Comparison of ENCODE assay signal across 15 cellular contexts in the genomic region with DNA sequence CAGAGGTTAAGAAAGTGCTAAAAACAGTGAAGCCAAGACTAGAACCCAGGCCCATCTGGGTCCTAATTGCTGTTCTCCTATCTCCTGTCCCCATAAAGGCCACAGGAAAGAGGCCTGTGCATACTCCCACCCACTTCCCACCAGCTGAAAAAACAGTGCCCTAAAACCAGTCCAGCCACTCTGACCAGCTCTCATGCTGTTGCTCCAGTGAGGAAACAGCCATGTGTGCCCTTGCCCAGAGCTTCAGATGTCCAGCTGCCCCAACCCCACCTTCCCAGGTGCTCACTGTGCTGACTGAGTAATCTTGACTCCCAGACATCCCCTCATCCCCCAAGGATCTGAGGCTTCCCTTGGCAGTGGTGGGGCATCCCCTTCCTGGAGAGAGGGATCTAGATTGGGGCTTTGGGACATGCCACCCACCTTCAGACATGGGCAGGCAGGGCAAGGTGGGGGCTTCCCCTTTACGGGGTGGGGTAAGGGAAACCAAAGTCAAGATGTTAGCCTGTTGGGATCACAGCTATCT. TPM values are rescaled to one million over a fixed set of nuclear protein-coding genes. Genes with fewer than 3 reads are reported as not detected.
"Had no signal": no experiment of that assay in that cellular context is flagged by ENCODE, and none has a peak within 500 bp of the region (broad histone marks: within the 10 kb centered on the region; RNA-seq: fewer than 3 reads in every experiment).

No MANE protein-coding gene starts in this region.

- H3K27ac ChIP-seq: thoracic aorta, uterus had no signal

- H3K27ac Mint-ChIP-seq: activated B cell treated with CpG ODN at 0.5 μM for 24 hours; activated CD4-positive, alpha-beta T cell treated with anti-CD3 and anti-CD28 coated beads, Interleukin-2, amount 10 ng/mL, durations not matched to agents 24 days and 14 days; activated CD8-positive, alpha-beta T cell treated with anti-CD3 and anti-CD28 coated beads, Interleukin-2, amount 10 ng/mL, durations not matched to agents 7 days and 5 days; activated naive CD4-positive, alpha-beta T cell treated with anti-CD3 and anti-CD28 coated beads, Interleukin-2, amount 50 U/mL, for 24 hours; T-helper 1 cell treated with Interleukin-12 subunit alpha and Interleukin-12 subunit beta and Interleukin-4 antibody, amounts not matched to agents 30 μg/mL and 1 μg/mL, for 36 hours had no signal

- DNase-seq: activated B cell treated with CpG ODN at 0.5 μM for 24 hours; activated CD4-positive, alpha-beta T cell treated with anti-CD3 and anti-CD28 coated beads, Interleukin-2, amount 10 ng/mL, durations not matched to agents 24 days and 14 days; activated CD8-positive, alpha-beta memory T cell treated with anti-CD3 and anti-CD28 coated beads, Interleukin-2, amount 50 U/mL, for 4 hours; activated CD8-positive, alpha-beta T cell treated with anti-CD3 and anti-CD28 coated beads, Interleukin-2, amount 10 ng/mL, durations not matched to agents 7 days and 5 days; activated effector memory CD4-positive, alpha-beta T cell treated with anti-CD3 and anti-CD28 coated beads, Interleukin-2, amount 50 U/mL, for 16 hours; activated T-cell treated with anti-CD3 and anti-CD28 coated beads, Interleukin-2, amount 50 U/mL, for 48 hours; mesenchymal stem cell; naive thymus-derived CD8-positive, alpha-beta T cell; stimulated activated CD4-positive, alpha-beta T cell treated with anti-CD3 and anti-CD28 coated beads, Interleukin-1b, Interleukin-23, amount 100 ng/mL, for 48 hours; uterus had no signal

- ATAC-seq: activated CD8-positive, alpha-beta T cell treated with anti-CD3 and anti-CD28 coated beads, Interleukin-2, amount 10 ng/mL, durations not matched to agents 7 days and 5 days; esophagus mucosa; naive thymus-derived CD8-positive, alpha-beta T cell had no signal

- H3K9me3 ChIP-seq: thoracic aorta, uterus had no signal

- H3K36me3 Mint-ChIP-seq: activated naive CD4-positive, alpha-beta T cell treated with anti-CD3 and anti-CD28 coated beads, Interleukin-2, amount 50 U/mL, for 24 hours; naive thymus-derived CD8-positive, alpha-beta T cell had no signal

- H3K4me3 ChIP-seq: thoracic aorta, uterus had no signal

- H3K9me3 Mint-ChIP-seq: activated B cell treated with CpG ODN at 0.5 μM for 24 hours; activated CD4-positive, alpha-beta T cell treated with anti-CD3 and anti-CD28 coated beads, Interleukin-2, amount 10 ng/mL, durations not matched to agents 24 days and 14 days; activated naive CD4-positive, alpha-beta T cell treated with anti-CD3 and anti-CD28 coated beads, Interleukin-2, amount 50 U/mL, for 24 hours; naive thymus-derived CD8-positive, alpha-beta T cell; T-helper 1 cell treated with Interleukin-12 subunit alpha and Interleukin-12 subunit beta and Interleukin-4 antibody, amounts not matched to agents 30 μg/mL and 1 μg/mL, for 36 hours had no signal

- H3K27me3 Mint-ChIP-seq: activated CD4-positive, alpha-beta T cell treated with anti-CD3 and anti-CD28 coated beads, Interleukin-2, amount 10 ng/mL, durations not matched to agents 24 days and 14 days; activated naive CD4-positive, alpha-beta T cell treated with anti-CD3 and anti-CD28 coated beads, Interleukin-2, amount 50 U/mL, for 24 hours; naive thymus-derived CD8-positive, alpha-beta T cell had no signal

- H3K4me1 ChIP-seq: uterus had no signal

- H3K4me3 Mint-ChIP-seq: activated B cell treated with CpG ODN at 0.5 μM for 24 hours; activated CD4-positive, alpha-beta T cell treated with anti-CD3 and anti-CD28 coated beads, Interleukin-2, amount 10 ng/mL, durations not matched to agents 24 days and 14 days; activated CD8-positive, alpha-beta T cell treated with anti-CD3 and anti-CD28 coated beads, Interleukin-2, amount 10 ng/mL, durations not matched to agents 7 days and 5 days; activated naive CD4-positive, alpha-beta T cell treated with anti-CD3 and anti-CD28 coated beads, Interleukin-2, amount 50 U/mL, for 24 hours; naive thymus-derived CD8-positive, alpha-beta T cell; T-helper 1 cell treated with Interleukin-12 subunit alpha and Interleukin-12 subunit beta and Interleukin-4 antibody, amounts not matched to agents 30 μg/mL and 1 μg/mL, for 36 hours had no signal

- H3K36me3 ChIP-seq: thoracic aorta, uterus had no signal

- H3K4me1 Mint-ChIP-seq: activated naive CD4-positive, alpha-beta T cell treated with anti-CD3 and anti-CD28 coated beads, Interleukin-2, amount 50 U/mL, for 24 hours had no signal

RNA-seq across cellular contexts. Expression of a gene that starts 28.7 kb away (rescaled TPM):
- total RNA-seq: activated B cell treated with CpG ODN at 0.5 μM for 24 hours, osteocyte had no signal
